8 cellular contexts compared by ENCODE assay signal in the genomic region with DNA sequence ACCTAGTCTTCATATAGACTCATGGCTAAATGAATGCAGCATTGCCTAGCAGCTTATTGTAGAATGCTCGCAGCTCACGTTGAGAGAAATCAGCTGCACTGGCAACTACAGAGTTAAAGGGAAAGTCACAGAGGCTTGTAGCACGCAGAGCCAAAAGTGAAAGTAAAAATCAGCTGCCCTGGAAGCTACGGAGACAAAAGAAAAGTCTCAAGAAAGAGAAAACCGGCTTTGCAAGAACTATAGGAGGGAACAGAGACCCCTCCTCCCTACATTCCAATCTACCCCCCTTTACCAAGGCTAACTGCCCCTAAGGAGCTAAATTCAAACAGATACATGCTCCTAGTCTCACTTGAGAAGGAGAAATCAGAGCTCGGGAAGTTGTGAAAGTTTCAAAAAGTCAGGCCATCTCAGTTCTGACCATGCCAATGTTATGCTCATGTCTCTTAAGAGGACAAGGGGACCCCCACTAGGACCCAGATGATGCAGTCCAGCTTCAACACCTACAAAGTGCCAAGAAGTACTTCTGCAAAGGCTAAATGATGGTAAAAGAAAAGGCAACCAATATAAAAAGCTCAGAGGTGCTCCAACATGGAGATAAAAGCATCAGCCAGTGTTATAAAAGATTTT.
DNase-seq lines count a peak whose midpoint lies in the region; ATAC-seq and TF ChIP-seq lines count a peak whose summit lies in the region.

No MANE protein-coding gene starts in this region.

- POLR2A ChIA-PET in HEK293T (lab: Yijun Ruan, JAX), result no interaction called here

- peak overlapping the region; percentile 81 for H3K4me3 Mint-ChIP-seq in activated naive CD8-positive, alpha-beta T cell treated with anti-CD3 and anti-CD28 coated beads, Interleukin-2, amount 50 U/mL, for 24 hours

- H3K27ac Mint-ChIP-seq in activated naive CD8-positive, alpha-beta T cell treated with anti-CD3 and anti-CD28 coated beads, Interleukin-2, amount 50 U/mL, for 24 hours, result peak overlapping the region; percentile 79

- H3K4me3 ChIP-seq in GM12864 (ENCODE audit: low read depth, low read length), result peak overlapping the region; percentile 49

- no peak for TF ChIP-seq CTCF in GM12864 (IDR thresholded peaks at IDR 0.05; ENCODE audit: low read depth, low read length, missing control alignments)

- no peaks in the 10 kb centered on the region for H3K36me3 Mint-ChIP-seq in activated naive CD8-positive, alpha-beta T cell treated with anti-CD3 and anti-CD28 coated beads, Interleukin-2, amount 50 U/mL, for 24 hours (ENCODE audit: low read depth)

- H3K4me1 Mint-ChIP-seq in activated naive CD8-positive, alpha-beta T cell treated with anti-CD3 and anti-CD28 coated beads, Interleukin-2, amount 50 U/mL, for 24 hours, result peaks cover 16% of the 10 kb centered on the region

- ATAC-seq in HG02981 (IDR thresholded peaks at IDR 0.05; ENCODE audit: unreplicated experiment), result peak; percentile 84
- ATAC-seq in activated naive CD8-positive, alpha-beta T cell treated with anti-CD3 and anti-CD28 coated beads, Interleukin-2, amount 50 U/mL, for 24 hours, result peak; percentile 63
- ATAC-seq in GM19023 (IDR thresholded peaks at IDR 0.05; ENCODE audit: unreplicated experiment), result no peak

- peaks cover 5% of the 10 kb centered on the region for H3K9me3 Mint-ChIP-seq in activated naive CD8-positive, alpha-beta T cell treated with anti-CD3 and anti-CD28 coated beads, Interleukin-2, amount 50 U/mL, for 24 hours

- DNase-seq in GM12864 (ENCODE audit: low read depth) (peak; percentile 2), myocyte (ENCODE audit: low read depth) (peak; percentile 34), NCI-H1105 (lab: John Stamatoyannopoulos, UW) (no peak), NCI-H128 (lab: John Stamatoyannopoulos, UW; ENCODE audit: unreplicated experiment) (no peak), HEK293T (ENCODE audit: extremely low spot score) (no peak)
- no peak for DNase-seq in activated naive CD8-positive, alpha-beta T cell treated with anti-CD3 and anti-CD28 coated beads, Interleukin-2, amount 50 U/mL, for 24 hours

- CTCF ChIA-PET in HEK293T (lab: Yijun Ruan, JAX), result no interaction called here

- no peaks in the 10 kb centered on the region for H3K27me3 Mint-ChIP-seq in activated naive CD8-positive, alpha-beta T cell treated with anti-CD3 and anti-CD28 coated beads, Interleukin-2, amount 50 U/mL, for 24 hours

TF ChIP-seq in HEK293T, 16 proteins besides CTCF, POLR2A, EP300 and RAD21:
- no peak for TF ChIP-seq CTBP1 (IDR thresholded peaks at IDR 0.05; ENCODE audit: borderline replicate concordance)
- TF ChIP-seq LEF1 (IDR thresholded peaks at IDR 0.05; ENCODE audit: borderline replicate concordance), result no peak
- TF ChIP-seq FOXK2 (IDR thresholded peaks at IDR 0.05), result no peak
- no peak for TF ChIP-seq TARDBP (IDR thresholded peaks at IDR 0.05)
- no peak for TF ChIP-seq ELF4 (IDR thresholded peaks at IDR 0.05)
- no peak for TF ChIP-seq SP1 (IDR thresholded peaks at IDR 0.05)
- no peak for TF ChIP-seq NFRKB (IDR thresholded peaks at IDR 0.05)
- TF ChIP-seq FOXM1 (IDR thresholded peaks at IDR 0.05; ENCODE audit: borderline replicate concordance), result no peak
- TF ChIP-seq L3MBTL2 (conservative IDR thresholded peaks at IDR 0.05), result no peak
- TF ChIP-seq ARNT (IDR thresholded peaks at IDR 0.05), result no peak
- no peak for TF ChIP-seq HDGF (IDR thresholded peaks at IDR 0.05; ENCODE audit: borderline replicate concordance)

Comparison
In these comparisons a context has a peak if more than half of its experiments do, and no peak if none do; other contexts are left out.
1. DNase-seq: peak in GM12864 (single experiment) and myocyte (single experiment); none in activated naive CD8-positive, alpha-beta T cell treated with anti-CD3 and anti-CD28 coated beads, Interleukin-2, amount 50 U/mL, for 24 hours (single experiment), NCI-H1105 (single experiment), NCI-H128 (single experiment) and HEK293T (single experiment).